20 cellular contexts compared by ENCODE assay signal in genomic region chr19:7597689-7598088, GRCh38. TPM values are rescaled to one million over a fixed set of nuclear protein-coding genes. Genes with fewer than 3 reads are reported as not detected.
DNase-seq lines count a peak whose midpoint lies in the region; ATAC-seq, FAIRE-seq and TF ChIP-seq lines count a peak whose summit lies in the region.
"Had no signal": no experiment of that assay in that cellular context is flagged by ENCODE, and none has a peak within 500 bp of the region (broad histone marks: within the 10 kb centered on the region; RNA-seq: fewer than 3 reads in every experiment).

No MANE protein-coding gene starts in this region.

- CTCF ChIA-PET in H1 (lab: Charles Lee; ENCODE audit: partially characterized antibody), result interaction anchor here (0.5 to 5.0 kb wide), 8 partner anchors 25 to 234 kb away, joined by 3 to 27 read pairs (median 4); no protein-coding TSS in a partner anchor

- intact Hi-C loops in spleen (cut with DNase I; ENCODE audit: low total_unique reads), result no loop called here

- no peak for ATAC-seq in HG03354 (IDR thresholded peaks at IDR 0.05; ENCODE audit: poor library complexity, severe bottlenecking, unreplicated experiment)
- ATAC-seq: heart right ventricle had no signal

- H3K36me3 ChIP-seq in H1 (ENCODE audit: control insufficient read depth in 2 of 4, insufficient read depth in 4 of 4, low read length in 3 of 4) (no peaks in the 10 kb centered on the region), spleen (no peaks in the 10 kb centered on the region), brain microvascular endothelial cell (replicated peaks) (no peaks in the 10 kb centered on the region)
- H3K36me3 ChIP-seq: heart right ventricle, thyroid gland had no signal

- H3K9me3 Mint-ChIP-seq in activated naive CD4-positive, alpha-beta T cell treated with anti-CD3 and anti-CD28 coated beads, Interleukin-2, amount 50 U/mL, for 24 hours, result no peaks in the 10 kb centered on the region
- no peaks in the 10 kb centered on the region for H3K9me3 Mint-ChIP-seq in mesothelial cell of epicardium
- H3K9me3 Mint-ChIP-seq: activated CD4-positive, alpha-beta memory T cell treated with anti-CD3 and anti-CD28 coated beads for 36 hours had no signal

- H3K27ac Mint-ChIP-seq in activated naive CD4-positive, alpha-beta T cell treated with anti-CD3 and anti-CD28 coated beads, Interleukin-2, amount 50 U/mL, for 24 hours, result peak overlapping the region; percentile 23
- H3K27ac Mint-ChIP-seq in mesothelial cell of epicardium, result no peak overlapping the region
- H3K27ac Mint-ChIP-seq: activated CD4-positive, alpha-beta memory T cell treated with anti-CD3 and anti-CD28 coated beads for 36 hours; activated T-cell treated with anti-CD3 and anti-CD28 coated beads, Interleukin-2, amount 50 U/mL, for 24 hours had no signal

- peaks cover 8 to 17% of the 10 kb centered on the region in 2 experiments for H4K20me1 ChIP-seq in H1 (replicated peaks in 1 of 2; ENCODE audit: control insufficient read depth in 1 of 2, insufficient read depth in 2 of 2, low read length in 2 of 2)

- TF ChIP-seq POLR2A in H1 (IDR thresholded peaks at IDR 0.05; ENCODE audit: control extremely low read depth in 1 of 2, low read depth in 2 of 2, low read length in 2 of 2) (no peak), spleen (IDR thresholded peaks at IDR 0.05) (no peak)

- 87% methylated on average over 9 of the region's 9 CpGs; no CpG with 5 or more reads in 1 of the 2 experiments for WGBS in H1 (ENCODE audit: extremely low coverage in 1 of 2, insufficient coverage in 1 of 2, insufficient read length in 1 of 2, insufficient replicate concordance in 2 of 2, low coverage in 1 of 2, low lambda C conversion rate in 2 of 2, missing lambda C conversion rate in 1 of 2), 2 experiments
- whole genome bisulfite sequencing in spleen, 5 donors, result 67 to 80% (median 71%) methylated on average over 9 of the region's 9 CpGs

- no peak for TF ChIP-seq RAD21 in H1 (IDR thresholded peaks at IDR 0.05 in 1 of 2, conservative IDR thresholded peaks at IDR 0.05 in 1 of 2; ENCODE audit: low read depth in 2 of 2, low read length in 2 of 2)

- peaks cover 0 to 28% of the 10 kb centered on the region in 2 experiments; a peak in 2 of 4 replicates for H3K79me2 ChIP-seq in H1 (ENCODE audit: control insufficient read depth in 1 of 2, insufficient read depth in 2 of 2, low read length in 2 of 2)

- no peak overlapping the region for H4K8ac ChIP-seq in H1 (ENCODE audit: extremely low read depth, insufficient read depth, low read length)

- no peak overlapping the region for H2BK5ac ChIP-seq in H1 (ENCODE audit: low read depth, low read length)

- DNase-seq in activated naive CD4-positive, alpha-beta T cell treated with Interleukin-2 at 50 U/mL for 16 hours, result no peak
- DNase-seq in H1 (ENCODE audit: low read depth in 1 of 2, low spot score in 2 of 2) (no peak), mesothelial cell of epicardium (ENCODE audit: low spot score in 2 of 2, unreplicated experiment in 2 of 2) (no peak), NCI-H2171 (lab: John Stamatoyannopoulos, UW) (no peak), spleen (no peak), brain microvascular endothelial cell (no peak)
- DNase-seq: activated CD4-positive, alpha-beta memory T cell treated with anti-CD3 and anti-CD28 coated beads for 36 hours; activated T-cell treated with anti-CD3 and anti-CD28 coated beads, Interleukin-2, amount 50 U/mL, for 24 hours; GOT3; heart right ventricle; mammary epithelial cell; NCI-H2081; NCI-H524; retina; SIG-M5; thyroid gland had no signal

- H2BK120ac ChIP-seq in H1 (replicated peaks; ENCODE audit: low read depth, low read length), result no peak overlapping the region

- no peak overlapping the region for H3K14ac ChIP-seq in H1 (ENCODE audit: insufficient read length)

- H3K36me3 Mint-ChIP-seq in activated naive CD4-positive, alpha-beta T cell treated with anti-CD3 and anti-CD28 coated beads, Interleukin-2, amount 50 U/mL, for 24 hours, result no peaks in the 10 kb centered on the region
- H3K36me3 Mint-ChIP-seq in mesothelial cell of epicardium, result peaks cover 4% of the 10 kb centered on the region
- H3K36me3 Mint-ChIP-seq: activated CD4-positive, alpha-beta memory T cell treated with anti-CD3 and anti-CD28 coated beads for 36 hours had no signal

- no peak overlapping the region for H2BK15ac ChIP-seq in H1 (ENCODE audit: low read length)

- no peak overlapping the region for H4K91ac ChIP-seq in H1 (replicated peaks; ENCODE audit: insufficient read length, low read length)

- H3K23me2 ChIP-seq in H1 (ENCODE audit: low read depth, low read length), result peaks cover 11% of the 10 kb centered on the region; the same call in 1 of the 2 replicates

- FAIRE-seq in H1 (lab: Jason Lieb, UNC), result no peak
- FAIRE-seq: islet of Langerhans had no signal

- H3K23ac ChIP-seq in H1 (ENCODE audit: insufficient read length), result no peak overlapping the region

- H2AK5ac ChIP-seq in H1 (ENCODE audit: low read depth, low read length), result no peak overlapping the region

- no peak overlapping the region for H4K5ac ChIP-seq in H1 (ENCODE audit: insufficient read length, low read depth, low read length)

- H2AFZ ChIP-seq in H1 (ENCODE audit: low read length), result no peak overlapping the region

- peak overlapping the region in 1 of 4 experiments; percentile 18; a peak in 1 of 7 replicates for H3K9ac ChIP-seq in H1 (replicated peaks in 1 of 4; ENCODE audit: extremely low read depth in 1 of 4, low read depth in 3 of 4, low read length in 3 of 4)

- no peak for TF ChIP-seq EP300 in H1 (IDR thresholded peaks at IDR 0.05; ENCODE audit: borderline replicate concordance in 1 of 2, low read depth in 2 of 2, low read length in 2 of 2)

- no peak overlapping the region for H3K4me3 Mint-ChIP-seq in activated naive CD4-positive, alpha-beta T cell treated with anti-CD3 and anti-CD28 coated beads, Interleukin-2, amount 50 U/mL, for 24 hours
- peak overlapping the region; percentile 78 for H3K4me3 Mint-ChIP-seq in mesothelial cell of epicardium

- in situ Hi-C loops in brain microvascular endothelial cell (cut with HindIII; ENCODE audit: low pct_ligation_motif_present, low sequenced_read_pairs), result no loop called here

- H2BK12ac ChIP-seq in H1 (ENCODE audit: low read depth, low read length), result no peak overlapping the region

- no peaks in the 10 kb centered on the region for H3K9me3 ChIP-seq in H1 (ENCODE audit: insufficient read depth in 2 of 2, low read depth in 1 of 2, low read length in 1 of 2)
- no peaks in the 10 kb centered on the region for H3K9me3 ChIP-seq in spleen
- H3K9me3 ChIP-seq: heart right ventricle, thyroid gland had no signal

- H3K18ac ChIP-seq in H1 (ENCODE audit: extremely low read depth, low read length), result no peak overlapping the region

- H3K4me3 ChIP-seq in H1 (ENCODE audit: extremely low read depth in 1 of 4, insufficient read depth in 2 of 4, low read depth in 3 of 4, low read length in 4 of 4) (0 out of 8 replicates have a peak overlapping the region, but pooled peaks of 2 of the 4 experiments have one; percentile 8 to 96), spleen (no peak overlapping the region), brain microvascular endothelial cell (ENCODE audit: low read depth, low read length) (no peak overlapping the region)
- H3K4me3 ChIP-seq: heart right ventricle, thyroid gland had no signal

- TF ChIP-seq CTCF in H1 (IDR thresholded peaks at IDR 0.05; ENCODE audit: control extremely low read depth in 1 of 3, insufficient read depth in 1 of 3, low read depth in 1 of 3, low read length in 3 of 3) (no peak), mesothelial cell of epicardium (IDR thresholded peaks at IDR 0.05; ENCODE audit: unreplicated experiment) (no peak), spleen (IDR thresholded peaks at IDR 0.05 in 8 of 11, conservative IDR thresholded peaks at IDR 0.05 in 3 of 11) (no peak), brain microvascular endothelial cell (IDR thresholded peaks at IDR 0.05; ENCODE audit: low read depth, low read length, missing control alignments) (no peak)

- H3K27me3 ChIP-seq in H1 (replicated peaks in 1 of 4; ENCODE audit: control insufficient read depth in 3 of 4, extremely low read depth in 1 of 4, insufficient read depth in 3 of 4, low read length in 3 of 4) (no peaks in the 10 kb centered on the region), spleen (replicated peaks in 1 of 7) (peaks cover 4 to 82% (median 30%) of the 10 kb centered on the region in 7 donors), brain microvascular endothelial cell (replicated peaks) (peaks cover 20% of the 10 kb centered on the region)
- H3K27me3 ChIP-seq: thyroid gland had no signal

- peak overlapping the region; percentile 86; a peak in 1 of 4 replicates for H3K4me2 ChIP-seq in H1 (ENCODE audit: insufficient read depth in 1 of 2, low read depth in 2 of 2, low read length in 2 of 2)

- H3K56ac ChIP-seq in H1 (replicated peaks; ENCODE audit: insufficient read length, low read depth, low read length), result no peak overlapping the region

- H2BK20ac ChIP-seq in H1 (ENCODE audit: low read length), result no peak overlapping the region

- peaks cover 9% of the 10 kb centered on the region for H3K4me1 Mint-ChIP-seq in activated naive CD4-positive, alpha-beta T cell treated with anti-CD3 and anti-CD28 coated beads, Interleukin-2, amount 50 U/mL, for 24 hours
- peaks cover 18% of the 10 kb centered on the region for H3K4me1 Mint-ChIP-seq in mesothelial cell of epicardium

- H3K4me1 ChIP-seq in H1 (replicated peaks in 1 of 4; ENCODE audit: control insufficient read depth in 3 of 4, insufficient read depth in 4 of 4, low read length in 3 of 4) (peaks cover 0 to 11% (median 5%) of the 10 kb centered on the region in 4 experiments; a peak in 5 of 7 replicates), spleen (peaks cover 3 to 16% (median 10%) of the 10 kb centered on the region in 6 donors)

- H3K27ac ChIP-seq in H1 (ENCODE audit: low read depth, low read length) (no peak overlapping the region), spleen (no peak overlapping the region), brain microvascular endothelial cell (no peak overlapping the region)
- H3K27ac ChIP-seq: heart right ventricle, thyroid gland had no signal

- peaks cover 20% of the 10 kb centered on the region for H3K27me3 Mint-ChIP-seq in activated naive CD4-positive, alpha-beta T cell treated with anti-CD3 and anti-CD28 coated beads, Interleukin-2, amount 50 U/mL, for 24 hours
- peaks cover 40% of the 10 kb centered on the region for H3K27me3 Mint-ChIP-seq in mesothelial cell of epicardium (ENCODE audit: low read depth)

- peaks cover 7% of the 10 kb centered on the region for H3K79me1 ChIP-seq in H1 (ENCODE audit: low read depth, low read length)

- POLR2A ChIA-PET in H1 (lab: Charles Lee; ENCODE audit: partially characterized antibody), result interaction anchor here (0.6 to 1.3 kb wide), 5 partner anchors 20 to 208 kb away, joined by 3 to 5 read pairs (median 3); partner anchors contain the start of gene MCOLN1

- H3K4ac ChIP-seq in H1 (replicated peaks; ENCODE audit: insufficient read length, low read depth, low read length), result no peak overlapping the region

RNA-seq across cellular contexts. Expression of gene CAMSAP3, which starts 2.0 kb away (rescaled TPM):
- 30.4 and 32.5 TPM in 2 replicates for total RNA-seq in H1 (2021; fragmentation: NEBNext Ultra II Directional; extraction: Animal tissue kit (Norgen Biotek cat#: 25700))
- polyA plus RNA-seq in H1 (2011; rRNA removed), result 11.4 and 19.6 TPM in 2 replicates
- 12.9 TPM for polyA plus RNA-seq in H1 (2011; cell fraction: cytosol; rRNA removed)
- polyA plus RNA-seq in H1 (2011; cell fraction: nucleus; rRNA removed), result 69.2 TPM
- polyA plus RNA-seq in H1 (2012, experiment 1 of 2), result 18.4 to 30.0 TPM (median 24.6 TPM) in 4 replicates
- 25.6 TPM for polyA plus RNA-seq in H1 (2012, experiment 2 of 2)
- polyA plus RNA-seq in H1 (2013, experiment 1 of 2), result 19.2 TPM
- polyA plus RNA-seq in H1 (2013, experiment 2 of 2), result 17.8 TPM
- 5.0 and 7.4 TPM in 2 replicates for polyA minus RNA-seq in H1 (2011; rRNA and poly(A)+ RNA removed)
- 10.3 TPM for polyA minus RNA-seq in H1 (2011; cell fraction: cytosol; rRNA and poly(A)+ RNA removed)
- 13.5 TPM for polyA minus RNA-seq in H1 (2011; cell fraction: nucleus; rRNA and poly(A)+ RNA removed)
- total RNA-seq in mesothelial cell of epicardium, result 26.1 to 28.2 TPM (median 26.5 TPM) in 3 replicates
- 1 to 10 TPM in 3 of 7 donors, under 1 TPM in 4; 0.28 to 1.5 (median 0.85) TPM for total RNA-seq in spleen
- polyA plus RNA-seq in spleen, result under 1 TPM; 0.52 to 0.77 (median 0.76) TPM
- total RNA-seq: fibroblast of lung had no signal
- polyA plus RNA-seq: fibroblast of lung had no signal

RNA-seq across cellular contexts. Expression of gene XAB2, which starts 31.7 kb away (rescaled TPM):
- total RNA-seq in H1 (2021; fragmentation: NEBNext Ultra II Directional; extraction: Animal tissue kit (Norgen Biotek cat#: 25700)), result 49.4 and 51.4 TPM in 2 replicates
- polyA plus RNA-seq in H1 (2011; rRNA removed), result 48.2 and 74.4 TPM in 2 replicates
- 56.2 TPM for polyA plus RNA-seq in H1 (2011; cell fraction: cytosol; rRNA removed)
- polyA plus RNA-seq in H1 (2011; cell fraction: nucleus; rRNA removed), result 166 TPM
- 39.3 to 55.5 TPM (median 54.8 TPM) in 4 replicates for polyA plus RNA-seq in H1 (2012, experiment 1 of 2)
- polyA plus RNA-seq in H1 (2012, experiment 2 of 2), result 49.8 TPM
- 24.5 TPM for polyA plus RNA-seq in H1 (2013, experiment 1 of 2)
- polyA plus RNA-seq in H1 (2013, experiment 2 of 2), result 21.8 TPM
- polyA minus RNA-seq in H1 (2011; rRNA and poly(A)+ RNA removed), result 50.0 and 55.8 TPM in 2 replicates
- 50.0 TPM for polyA minus RNA-seq in H1 (2011; cell fraction: cytosol; rRNA and poly(A)+ RNA removed)
- 40.0 TPM for polyA minus RNA-seq in H1 (2011; cell fraction: nucleus; rRNA and poly(A)+ RNA removed)
- total RNA-seq in mesothelial cell of epicardium, result 43.9 to 46.6 TPM (median 44.6 TPM) in 3 replicates
- total RNA-seq in spleen, result 10 to 100 TPM; 37.2 to 52.2 (median 41.4) TPM
- 10 to 100 TPM; 31.8 to 49.0 (median 48.3) TPM for polyA plus RNA-seq in spleen

RNA-seq across cellular contexts. Expression of gene PET100, which starts 31.9 kb away (rescaled TPM):
- 105 and 127 TPM in 2 replicates for total RNA-seq in H1 (2021; fragmentation: NEBNext Ultra II Directional; extraction: Animal tissue kit (Norgen Biotek cat#: 25700))
- polyA plus RNA-seq in H1 (2011; rRNA removed), result 36.1 and 80.8 TPM in 2 replicates
- 37.9 TPM for polyA plus RNA-seq in H1 (2011; cell fraction: cytosol; rRNA removed)
- 9.1 TPM for polyA plus RNA-seq in H1 (2011; cell fraction: nucleus; rRNA removed)
- 53.2 to 137 TPM (median 92.4 TPM) in 4 replicates for polyA plus RNA-seq in H1 (2012, experiment 1 of 2)
- polyA plus RNA-seq in H1 (2012, experiment 2 of 2), result 130 TPM
- 453 TPM for polyA plus RNA-seq in H1 (2013, experiment 1 of 2)
- polyA plus RNA-seq in H1 (2013, experiment 2 of 2), result 571 TPM
- 2.3 TPM in 2 replicates for polyA minus RNA-seq in H1 (2011; rRNA and poly(A)+ RNA removed)
- 20.3 TPM for polyA minus RNA-seq in H1 (2011; cell fraction: cytosol; rRNA and poly(A)+ RNA removed)
- 9.6 TPM for polyA minus RNA-seq in H1 (2011; cell fraction: nucleus; rRNA and poly(A)+ RNA removed)
- total RNA-seq in mesothelial cell of epicardium, result 139 to 152 TPM (median 149 TPM) in 3 replicates
- 10 to 100 TPM in 6 of 7 donors, 1 to 10 TPM in 1; 8.7 to 94.5 (median 77.3) TPM for total RNA-seq in spleen
- 100 to 1,000 TPM; 111 to 130 (median 125) TPM for polyA plus RNA-seq in spleen

RNA-seq across cellular contexts. Expression of gene PCP2, which starts 35.8 kb away (rescaled TPM):
- not detected in 2 replicates for total RNA-seq in H1 (2021; fragmentation: NEBNext Ultra II Directional; extraction: Animal tissue kit (Norgen Biotek cat#: 25700))
- polyA plus RNA-seq in H1 (2011; rRNA removed) (0.49 TPM in 1 of 2 replicates, not detected in the other), spleen (1 to 10 TPM; 2.5 to 5.9 (median 3.5) TPM)
- polyA plus RNA-seq in H1 (2011; cell fraction: cytosol; rRNA removed), result 0.19 TPM
- 0.66 TPM for polyA plus RNA-seq in H1 (2011; cell fraction: nucleus; rRNA removed)
- polyA plus RNA-seq in H1 (2012, experiment 1 of 2), result 0.36 to 0.39 TPM in 2 of 4 replicates, not detected in the others
- polyA plus RNA-seq in H1 (2012, experiment 2 of 2), result not detected
- polyA plus RNA-seq in H1 (2013, experiment 1 of 2), result 0.67 TPM
- polyA plus RNA-seq in H1 (2013, experiment 2 of 2), result 0.42 TPM
- polyA minus RNA-seq in H1 (2011; rRNA and poly(A)+ RNA removed), result not detected in 2 replicates
- not detected for polyA minus RNA-seq in H1 (2011; cell fraction: cytosol; rRNA and poly(A)+ RNA removed)
- polyA minus RNA-seq in H1 (2011; cell fraction: nucleus; rRNA and poly(A)+ RNA removed), result not detected
- total RNA-seq in mesothelial cell of epicardium (1.5 to 2.5 TPM (median 1.7 TPM) in 3 replicates), spleen (1 to 10 TPM in 6 of 7 donors, not detected in 1; 1.5 to 2.7 (median 2.0) TPM)
- total RNA-seq: fibroblast of lung had no signal
- polyA plus RNA-seq: fibroblast of lung, mammary epithelial cell had no signal

RNA-seq across cellular contexts. Expression of gene STXBP2, which starts 39.2 kb away (rescaled TPM):
- total RNA-seq in H1 (2021; fragmentation: NEBNext Ultra II Directional; extraction: Animal tissue kit (Norgen Biotek cat#: 25700)), result 51.5 and 52.9 TPM in 2 replicates
- 53.8 and 82.7 TPM in 2 replicates for polyA plus RNA-seq in H1 (2011; rRNA removed)
- polyA plus RNA-seq in H1 (2011; cell fraction: cytosol; rRNA removed), result 74.0 TPM
- polyA plus RNA-seq in H1 (2011; cell fraction: nucleus; rRNA removed), result 172 TPM
- 66.0 to 89.4 TPM (median 79.0 TPM) in 4 replicates for polyA plus RNA-seq in H1 (2012, experiment 1 of 2)
- polyA plus RNA-seq in H1 (2012, experiment 2 of 2), result 56.2 TPM
- polyA plus RNA-seq in H1 (2013, experiment 1 of 2), result 30.5 TPM
- 28.4 TPM for polyA plus RNA-seq in H1 (2013, experiment 2 of 2)
- polyA minus RNA-seq in H1 (2011; rRNA and poly(A)+ RNA removed), result 91.9 and 150 TPM in 2 replicates
- polyA minus RNA-seq in H1 (2011; cell fraction: cytosol; rRNA and poly(A)+ RNA removed), result 61.6 TPM
- polyA minus RNA-seq in H1 (2011; cell fraction: nucleus; rRNA and poly(A)+ RNA removed), result 100 TPM
- total RNA-seq in mesothelial cell of epicardium, result 88.1 to 99.0 TPM (median 97.7 TPM) in 3 replicates
- 100 to 1,000 TPM; 144 to 455 (median 185) TPM for total RNA-seq in spleen
- polyA plus RNA-seq in spleen, result 100 to 1,000 TPM in 1 of 3 donors, 10 to 100 TPM in 2; 58.8 to 198 (median 94.4) TPM

Comparison
In these comparisons a context has a peak if more than half of its experiments do, and no peak if none do; other contexts are left out.
1. RNA of gene CAMSAP3, which starts 2.0 kb away (total RNA-seq): 30.4 to 32.5 TPM in H1 and 26.1 to 28.2 TPM in mesothelial cell of epicardium; 0.28 to 1.5 TPM in spleen; every median in the first group is over 10 times any median in the second.